10 cellular contexts compared by ENCODE assay signal in the genomic region with DNA sequence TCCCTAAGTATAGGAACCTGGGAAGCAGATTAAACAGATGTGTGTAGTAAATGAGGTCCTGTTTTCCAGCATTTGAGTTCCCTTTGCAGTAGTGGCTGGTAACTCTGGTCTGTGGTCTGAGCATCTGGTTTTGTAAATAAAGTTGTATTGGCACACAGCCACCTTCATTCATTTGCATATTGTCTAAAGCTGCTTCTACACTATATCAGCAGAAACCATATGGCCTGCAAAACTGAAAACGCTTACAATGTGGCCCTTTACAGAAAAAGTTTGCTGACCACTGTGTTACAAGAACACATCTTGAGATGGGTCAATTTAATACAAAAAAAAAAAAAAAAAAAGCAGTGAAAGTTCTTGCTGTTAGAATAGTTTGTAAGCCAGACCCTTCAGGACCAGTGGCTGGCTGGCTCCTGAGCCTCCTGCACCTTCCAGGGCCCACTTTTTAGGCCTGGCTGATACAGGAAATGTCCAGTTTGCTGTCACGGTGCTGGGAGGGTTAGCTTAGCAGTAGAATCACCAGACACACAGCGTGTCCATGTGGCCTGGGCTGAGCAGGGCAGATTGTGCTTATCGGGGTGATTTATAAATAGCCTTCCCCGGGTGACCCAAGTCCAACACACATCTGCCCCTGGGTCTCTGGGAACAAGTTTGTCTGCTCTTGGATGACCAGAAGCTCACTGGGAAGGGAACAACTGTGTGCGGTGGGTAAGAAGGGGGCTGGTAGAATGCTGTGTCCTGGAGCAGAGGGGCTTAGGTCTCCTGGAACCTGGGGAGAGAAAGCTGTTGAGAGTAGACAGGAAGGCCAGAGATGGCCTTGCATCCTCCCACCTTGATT.
DNase-seq lines count a peak whose midpoint lies in the region; ATAC-seq and TF ChIP-seq lines count a peak whose summit lies in the region.
"Had no signal": no experiment of that assay in that cellular context is flagged by ENCODE, and none has a peak within 500 bp of the region (broad histone marks: within the 10 kb centered on the region; RNA-seq: fewer than 3 reads in every experiment).

No MANE protein-coding gene starts in this region.

- DNase-seq in DMS 273 (lab: John Stamatoyannopoulos, UW; ENCODE audit: unreplicated experiment), result peak; percentile 91
- peak; percentile 6 to 28 for DNase-seq in foreskin fibroblast
- DNase-seq in GM13977 (ENCODE audit: low spot score), result no peak
- DNase-seq in NCI-H446 treated with DMSO at 0.1 percent for 48 hours (lab: John Stamatoyannopoulos, UW), result no peak
- no peak for DNase-seq in OCI-M2 (lab: John Stamatoyannopoulos, UW; ENCODE audit: unreplicated experiment)
- DNase-seq in HuH-7 (ENCODE audit: low spot score), result no peak
- DNase-seq: activated CD8-positive, alpha-beta memory T cell treated with anti-CD3 and anti-CD28 coated beads for 24 hours; effector memory CD8-positive, alpha-beta T cell had no signal

- TF ChIP-seq CTCF in foreskin fibroblast (IDR thresholded peaks at IDR 0.05; ENCODE audit: low read depth, low read length) (no peak), GM13977 (IDR thresholded peaks at IDR 0.05; ENCODE audit: extremely low read depth, insufficient read depth, missing control alignments) (no peak)

- ATAC-seq in GM21447 (IDR thresholded peaks at IDR 0.05; ENCODE audit: unreplicated experiment) (peak; percentile 87), HG03460 (IDR thresholded peaks at IDR 0.05; ENCODE audit: unreplicated experiment) (peak; percentile 73)
- ATAC-seq: effector memory CD8-positive, alpha-beta T cell had no signal

- in situ Hi-C loops in GM13977 (cut with MboI; ENCODE audit: low pct_unique_long_range_greater_than_20kb, low sequenced_read_pairs, unreplicated experiment), result no loop called here

- no peak overlapping the region for H3K4me3 ChIP-seq in foreskin fibroblast (ENCODE audit: low read depth in 1 of 2, low read length in 2 of 2)

Comparison
In these comparisons a context has a peak if more than half of its experiments do, and no peak if none do; other contexts are left out.
1. DNase-seq: peak in DMS 273 (single experiment) and foreskin fibroblast (2 of 2); none in GM13977 (single experiment), NCI-H446 treated with DMSO at 0.1 percent for 48 hours (single experiment), OCI-M2 (single experiment) and HuH-7 (single experiment).